Comparison of ENCODE assay signal across 9 cellular contexts in the genomic region with DNA sequence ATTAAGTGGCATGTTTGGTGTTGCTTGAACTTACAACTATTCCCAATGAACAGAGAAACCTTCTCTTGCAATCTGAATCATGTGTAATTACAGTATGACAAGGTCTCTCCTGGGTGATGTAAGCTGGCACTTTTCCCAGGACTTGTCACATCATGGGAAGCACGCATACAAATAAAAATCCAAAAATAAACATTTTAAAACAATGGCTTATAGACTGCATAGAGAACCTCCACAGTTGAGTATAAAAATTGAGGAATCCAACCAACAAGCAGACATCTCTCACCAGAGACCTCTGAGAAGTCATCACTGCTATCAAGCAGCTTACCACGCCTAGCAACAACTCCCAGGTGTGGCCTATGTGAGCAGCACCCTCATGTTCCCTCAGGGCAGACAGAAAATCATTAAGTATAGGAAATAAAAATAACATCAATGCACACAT. TPM values are rescaled to one million over a fixed set of nuclear protein-coding genes. Genes with fewer than 3 reads are reported as not detected.
DNase-seq lines count a peak whose midpoint lies in the region; ATAC-seq, FAIRE-seq and TF ChIP-seq lines count a peak whose summit lies in the region.
"Had no signal": no experiment of that assay in that cellular context is flagged by ENCODE, and none has a peak within 500 bp of the region (broad histone marks: within the 10 kb centered on the region; RNA-seq: fewer than 3 reads in every experiment).

No MANE protein-coding gene starts in this region.

- H3K9me3 Mint-ChIP-seq in Calu3 (ENCODE audit: low read depth, unreplicated experiment) (no peaks in the 10 kb centered on the region), astrocyte (ENCODE audit: unreplicated experiment) (no peaks in the 10 kb centered on the region)

- ATAC-seq in HG02981 (IDR thresholded peaks at IDR 0.05; ENCODE audit: unreplicated experiment) (no peak), HG03460 (IDR thresholded peaks at IDR 0.05; ENCODE audit: unreplicated experiment) (no peak)

- H3K36me3 ChIP-seq in astrocyte (ENCODE audit: insufficient read depth, low read length) = no peaks in the 10 kb centered on the region

- TSS peak; percentile 16 for BruUV-seq in Calu3 (replicated peaks; lab: Mats Ljungman, UMichigan)

- FAIRE-seq in astrocyte (lab: Jason Lieb, UNC) = no peak
- FAIRE-seq: colon had no signal

- H3K27me3 Mint-ChIP-seq in Calu3 (ENCODE audit: unreplicated experiment) (no peaks in the 10 kb centered on the region), astrocyte (ENCODE audit: low read depth, unreplicated experiment) (peaks cover under 1% of the 10 kb centered on the region)

- intact Hi-C loops in Calu3 (cut with micrococcal nuclease; ENCODE audit: unreplicated experiment) = no loop called here

- H3K27ac Mint-ChIP-seq in Calu3 (ENCODE audit: unreplicated experiment) (peak overlapping the region; percentile 74), astrocyte (ENCODE audit: unreplicated experiment) (no peak overlapping the region)

- no peaks in the 10 kb centered on the region for H3K9me3 ChIP-seq in astrocyte (ENCODE audit: insufficient read depth, low read depth, low read length)

- peaks cover 7% of the 10 kb centered on the region for H3K4me1 ChIP-seq in astrocyte (ENCODE audit: insufficient read depth, low read length)

- no peak for TF ChIP-seq CTCF in Calu3 (IDR thresholded peaks at IDR 0.05; ENCODE audit: unreplicated experiment)
- TF ChIP-seq CTCF in astrocyte (IDR thresholded peaks at IDR 0.05; ENCODE audit: insufficient read depth, low read depth, low read length) = no peak

- H3K4me1 Mint-ChIP-seq in Calu3 (ENCODE audit: low read depth, unreplicated experiment) = peaks cover 7% of the 10 kb centered on the region
- peaks cover 19% of the 10 kb centered on the region for H3K4me1 Mint-ChIP-seq in astrocyte (ENCODE audit: low read depth, unreplicated experiment)

- H3K27me3 ChIP-seq in astrocyte (ENCODE audit: insufficient read depth, low read length) = no peaks in the 10 kb centered on the region

- H3K4me3 Mint-ChIP-seq in Calu3 (ENCODE audit: low read depth, unreplicated experiment) (peak overlapping the region; percentile 52), astrocyte (ENCODE audit: unreplicated experiment) (peak overlapping the region; percentile 89)

- no peak overlapping the region for H3K4me2 ChIP-seq in astrocyte (ENCODE audit: low read length)

- peak; percentile 49 for DNase-seq in Calu3
- peak; percentile 95 for DNase-seq in M059J (ENCODE audit: low read depth)
- peak; percentile 29 for DNase-seq in astrocyte (ENCODE audit: low read depth)
- DNase-seq in mucosa of gallbladder (ENCODE audit: low spot score) = peak; percentile 56
- no peak for DNase-seq in 8988T
- DNase-seq in amniotic stem cell (lab: John Stamatoyannopoulos, UW) = no peak

- H2AFZ ChIP-seq in astrocyte (ENCODE audit: low read depth, low read length) = no peak overlapping the region

- H3K36me3 Mint-ChIP-seq in Calu3 (ENCODE audit: insufficient read depth, unreplicated experiment) = peaks cover 54% of the 10 kb centered on the region
- no peaks in the 10 kb centered on the region for H3K36me3 Mint-ChIP-seq in astrocyte (ENCODE audit: low read depth, unreplicated experiment)

- H3K79me2 ChIP-seq in astrocyte (ENCODE audit: insufficient read depth, low read length) = peaks cover 18% of the 10 kb centered on the region

- H4K20me1 ChIP-seq in astrocyte (ENCODE audit: insufficient read depth, low read length) = peaks cover 7% of the 10 kb centered on the region

- H3K4me3 ChIP-seq in astrocyte (ENCODE audit: insufficient read depth, low read depth, low read length) = no peak overlapping the region

- no peak overlapping the region for H3K9ac ChIP-seq in astrocyte (ENCODE audit: low read length)

- CTCF ChIA-PET in Calu3 (lab: Charles Lee) = interaction anchor here (0.7 to 0.8 kb wide), 2 partner anchors 14 to 22 kb away, joined by 3 to 4 read pairs; no protein-coding TSS in a partner anchor

- no peak overlapping the region for H3K27ac ChIP-seq in astrocyte (ENCODE audit: low read depth, low read length)

RNA-seq across cellular contexts. Expression of a gene that starts 3.9 kb away (rescaled TPM):
- total RNA-seq in Calu3 (2022) (22.9 and 23.1 TPM in 2 replicates), astrocyte (35.1 and 41.6 TPM in 2 replicates), mucosa of gallbladder (29.1 TPM)
- total RNA-seq in M059J (2014; rRNA removed; shearing (Covaris generic)) = 13.8 and 18.1 TPM in 2 replicates

Comparison
In these comparisons a context has a peak if more than half of its experiments do, and no peak if none do; other contexts are left out.
1. DNase-seq: peak in Calu3 (single experiment), M059J (single experiment), astrocyte (single experiment) and mucosa of gallbladder (single experiment); none in 8988T (single experiment) and amniotic stem cell (single experiment).